ENCODE assay signal across 8 cellular contexts in the genomic region with DNA sequence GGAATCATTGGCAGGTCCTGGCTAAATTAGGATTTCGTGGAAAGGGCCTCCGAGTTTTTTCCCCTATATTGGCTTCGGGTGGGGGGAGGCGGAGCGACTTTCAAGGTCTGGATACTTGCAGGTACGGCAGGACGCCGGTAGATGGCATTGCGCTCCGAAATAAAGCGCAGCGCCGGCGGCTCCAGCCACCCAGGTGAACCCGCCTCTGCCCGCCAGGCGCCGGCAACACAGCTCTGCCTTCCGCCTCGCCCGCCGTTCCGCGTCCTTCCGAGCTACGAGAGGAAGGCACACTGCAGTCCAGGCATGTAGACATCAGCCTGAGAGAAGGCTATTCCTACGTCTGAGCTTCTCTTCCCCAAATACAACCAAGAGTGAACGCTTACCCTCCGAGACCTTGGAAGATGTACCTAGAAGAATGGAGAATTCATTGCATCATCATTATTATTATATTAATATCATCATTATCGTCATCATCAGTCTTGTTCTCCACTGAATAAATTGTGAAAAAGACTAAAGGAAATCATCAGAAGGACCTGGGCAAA.
DNase-seq lines count a peak whose midpoint lies in the region; ATAC-seq and TF ChIP-seq lines count a peak whose summit lies in the region.

No MANE protein-coding gene starts in this region.

- H3F3A ChIP-seq in SU-DHL-6 (ENCODE audit: insufficient read depth): no peaks in the 10 kb centered on the region

- no peaks in the 10 kb centered on the region for H3K79me2 ChIP-seq in SU-DHL-6 (ENCODE audit: insufficient read depth, low read length)

- H3K36me3 ChIP-seq in SU-DHL-6 (ENCODE audit: low read length) (no peaks in the 10 kb centered on the region), aorta (ENCODE audit: control insufficient read depth in 1 of 2, insufficient read depth in 2 of 2, low read length in 1 of 2) (no peaks in the 10 kb centered on the region)

- H3K4me3 ChIP-seq in SU-DHL-6 (ENCODE audit: insufficient read depth, low read length, poor library complexity, severe bottlenecking): no peak overlapping the region
- H3K4me3 ChIP-seq in aorta (ENCODE audit: low read length in 2 of 2): peak overlapping the region; percentile 25 to 65

- peaks cover 0 to 2% of the 10 kb centered on the region in 2 donors for H3K4me1 ChIP-seq in aorta (ENCODE audit: control insufficient read depth in 1 of 2, insufficient read depth in 2 of 2, low read length in 2 of 2)

- H3K9me3 ChIP-seq in SU-DHL-6 (ENCODE audit: insufficient read depth, low read length) (no peaks in the 10 kb centered on the region), aorta (ENCODE audit: control insufficient read depth, low read length) (no peaks in the 10 kb centered on the region)

- H3K9ac ChIP-seq in SU-DHL-6 (ENCODE audit: low read length): 0 out of 2 replicates have a peak overlapping the region, but pooled peaks have one; percentile 11

- TF ChIP-seq CTCF in GM12874 (IDR thresholded peaks at IDR 0.05; ENCODE audit: insufficient read depth, low read depth, low read length) (peak; percentile 88), SU-DHL-6 (IDR thresholded peaks at IDR 0.05; ENCODE audit: insufficient read depth, low read length, poor library complexity, severe bottlenecking) (peak; percentile 46)

- H3K27me3 ChIP-seq in SU-DHL-6 (ENCODE audit: low read length) (no peaks in the 10 kb centered on the region), aorta (ENCODE audit: control insufficient read depth in 1 of 2, insufficient read depth in 2 of 2, low read length in 1 of 2) (no peaks in the 10 kb centered on the region)

- peak; percentile 88 for DNase-seq in NCI-H1092 treated with DMSO at 0.1 percent for 48 hours (lab: John Stamatoyannopoulos, UW)
- DNase-seq in amniotic stem cell (lab: John Stamatoyannopoulos, UW): peak; percentile 68
- peak; percentile 89 for DNase-seq in left ventricle myocardium superior
- DNase-seq in pulmonary artery endothelial cell (ENCODE audit: low read depth, low spot score): peak; percentile 74
- peak; percentile 86 to 94 for DNase-seq in aorta

- no peaks in the 10 kb centered on the region for H4K20me1 ChIP-seq in SU-DHL-6 (ENCODE audit: low read depth, low read length)

- peak overlapping the region; percentile 75 for H3K4me2 ChIP-seq in SU-DHL-6 (ENCODE audit: low read depth, low read length, poor library complexity, severe bottlenecking)

- intact Hi-C loops in left ventricle myocardium superior (cut with micrococcal nuclease): loop anchor here (5.0 kb wide), 1 partner anchor 518 kb away; no protein-coding TSS in a partner anchor
- intact Hi-C loops in aorta (cut with DNase I): loop anchor here (1.0 to 10.0 kb wide), 5 partner anchors 235 to 615 kb away; a partner anchor contains a TSS

- 1% methylated on average over 30 of the region's 30 CpGs for whole genome bisulfite sequencing in aorta, 2 donors

- H3K9me2 ChIP-seq in SU-DHL-6 (replicated peaks; ENCODE audit: insufficient read depth, low read length): no peaks in the 10 kb centered on the region

- H2AFZ ChIP-seq in SU-DHL-6 (ENCODE audit: low read depth, low read length, severe bottlenecking): no peak overlapping the region

- no peak overlapping the region for H3K27ac ChIP-seq in SU-DHL-6 (ENCODE audit: low read depth, low read length)
- H3K27ac ChIP-seq in aorta (ENCODE audit: low read depth in 1 of 2, low read length in 2 of 2): peak overlapping the region in 1 of 2 donors; percentile 38

- ATAC-seq in HG02759 (IDR thresholded peaks at IDR 0.05; ENCODE audit: unreplicated experiment) (peak; percentile 100), left ventricle myocardium superior (peak; percentile 86), aorta (ENCODE audit: low FRiP score) (peak; percentile 90)
